ENCODE assay signal across 17 cellular contexts in the genomic region with DNA sequence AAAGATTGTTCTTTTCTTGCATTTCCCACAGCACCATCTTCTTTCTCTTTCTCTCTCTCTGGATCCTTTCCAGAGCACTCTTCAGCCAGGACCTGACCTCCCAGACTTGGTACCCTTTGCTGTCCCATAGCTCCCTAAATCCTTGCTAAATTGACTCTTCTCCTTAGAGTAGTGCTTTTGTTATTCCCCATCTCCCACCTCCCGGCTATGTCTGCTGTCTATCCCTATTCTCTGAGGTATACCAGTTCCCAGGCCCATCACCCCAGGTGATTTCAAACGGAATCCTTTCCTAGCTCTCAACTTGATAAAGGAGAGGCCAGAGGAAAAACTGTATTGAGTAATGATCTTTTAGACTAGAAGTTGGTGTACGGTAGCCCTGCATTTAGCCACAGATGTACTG.
"Had no signal": no experiment of that assay in that cellular context is flagged by ENCODE, and none has a peak within 500 bp of the region (broad histone marks: within the 10 kb centered on the region; RNA-seq: fewer than 3 reads in every experiment).

No MANE protein-coding gene starts in this region.

- H2AFZ ChIP-seq: PC-9 had no signal

- H3K27me3 ChIP-seq: MG63, Peyer's patch, SJSA1 had no signal

- H3K36me3 ChIP-seq: MG63, Peyer's patch, SJSA1 had no signal

- DNase-seq: KBM-7, MG63, NCI-H1092, NCI-H1417 treated with DMSO at 0.1 percent for 48 hours, NCI-H1694 treated with DMSO at 0.1 percent for 48 hours, NCI-H1930, NCI-H2081, NCI-H2107, NCI-H524, NCI-H526 treated with DMSO at 0.1 percent for 48 hours, NCI-H748 treated with DMSO at 0.1 percent for 48 hours, OCI-M1, PC-9, Peyer's patch, Right ventricle myocardium superior, SIG-M5 had no signal

- H3K9me3 ChIP-seq: MG63, Peyer's patch, SJSA1 had no signal

- H3K4me2 ChIP-seq: PC-9 had no signal

- H3K4me1 ChIP-seq: SJSA1 had no signal

- H3K4me3 ChIP-seq: MG63, PC-9, Peyer's patch, SJSA1 had no signal

- H3K27ac ChIP-seq: PC-9, Peyer's patch, SJSA1 had no signal
